Comparison of ENCODE assay signal across 8 cellular contexts in the genomic region with DNA sequence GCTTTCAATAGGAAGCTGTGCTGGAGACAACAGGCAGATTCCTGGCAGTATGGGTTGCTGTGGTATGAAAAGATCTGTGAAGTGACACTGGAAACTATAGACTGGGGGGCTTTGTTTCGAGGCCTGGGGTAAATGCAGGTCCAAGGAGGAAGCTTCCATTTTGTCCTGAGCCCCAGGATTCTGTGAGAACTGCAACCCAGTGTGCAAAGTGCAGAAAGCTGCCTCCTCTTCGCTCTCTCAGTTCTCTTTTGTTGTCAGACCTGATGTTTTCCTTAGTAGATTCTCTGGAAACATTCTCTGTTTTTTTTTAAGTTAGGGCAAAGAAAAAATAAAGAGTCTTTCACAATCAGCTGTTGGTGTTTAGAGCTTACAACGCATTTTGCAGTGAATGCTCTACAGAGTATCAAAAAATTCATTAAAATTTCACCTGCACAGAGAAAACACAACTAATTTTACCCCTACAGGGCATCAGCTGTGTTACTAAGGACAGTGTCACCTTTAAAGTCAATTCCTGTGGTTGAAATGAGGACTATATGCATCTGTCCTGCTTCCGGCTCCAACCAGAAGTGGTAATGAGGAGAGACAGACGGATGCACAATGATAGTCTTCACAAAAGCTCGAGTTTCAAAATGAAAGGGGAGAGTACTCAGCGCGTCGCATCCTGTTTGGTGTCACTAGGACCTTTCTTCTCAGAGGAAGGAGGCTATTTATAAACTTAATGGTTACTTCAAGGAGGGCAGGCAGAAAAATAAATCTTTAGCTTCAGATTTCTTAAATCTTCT.
DNase-seq lines count a peak whose midpoint lies in the region; ATAC-seq lines count a peak whose summit lies in the region.

No MANE protein-coding gene starts in this region.

- no peaks in the 10 kb centered on the region for H3K27me3 Mint-ChIP-seq in activated naive CD4-positive, alpha-beta T cell treated with anti-CD3 and anti-CD28 coated beads, Interleukin-2, amount 10 ng/mL, durations not matched to agents 7 days and 5 days

- H3K9me3 Mint-ChIP-seq in activated naive CD4-positive, alpha-beta T cell treated with anti-CD3 and anti-CD28 coated beads, Interleukin-2, amount 10 ng/mL, durations not matched to agents 7 days and 5 days, result no peaks in the 10 kb centered on the region

- H3K4me3 Mint-ChIP-seq in activated naive CD4-positive, alpha-beta T cell treated with anti-CD3 and anti-CD28 coated beads, Interleukin-2, amount 10 ng/mL, durations not matched to agents 7 days and 5 days, result peak overlapping the region; percentile 43

- CTCF ChIA-PET in activated naive CD4-positive, alpha-beta T cell treated with anti-CD3 and anti-CD28 coated beads, Interleukin-2, amount 10 ng/mL, durations not matched to agents 7 days and 5 days (lab: Charles Lee), result interaction anchor here (0.8 to 3.8 kb wide), 10 partner anchors 9 to 129 kb away, joined by 3 to 41 read pairs (median 4); no protein-coding TSS in a partner anchor

- H3K27ac Mint-ChIP-seq in activated naive CD4-positive, alpha-beta T cell treated with anti-CD3 and anti-CD28 coated beads, Interleukin-2, amount 10 ng/mL, durations not matched to agents 7 days and 5 days, result peak overlapping the region; percentile 94

- DNase-seq in NAMALWA (ENCODE audit: low spot score) (peak; percentile 46), pons (ENCODE audit: low spot score) (peak; percentile 83), NCI-H187 treated with DMSO at 0.1 percent for 48 hours (lab: John Stamatoyannopoulos, UW) (no peak), SW480 (ENCODE audit: low spot score) (no peak), left ventricle myocardium superior (no peak)
- DNase-seq in activated naive CD4-positive, alpha-beta T cell treated with anti-CD3 and anti-CD28 coated beads, Interleukin-2, amount 10 ng/mL, durations not matched to agents 7 days and 5 days, result peak; percentile 85

- H3K36me3 Mint-ChIP-seq in activated naive CD4-positive, alpha-beta T cell treated with anti-CD3 and anti-CD28 coated beads, Interleukin-2, amount 10 ng/mL, durations not matched to agents 7 days and 5 days, result peaks cover 10% of the 10 kb centered on the region

- H3K4me1 Mint-ChIP-seq in activated naive CD4-positive, alpha-beta T cell treated with anti-CD3 and anti-CD28 coated beads, Interleukin-2, amount 10 ng/mL, durations not matched to agents 7 days and 5 days, result peaks cover 74% of the 10 kb centered on the region

- intact Hi-C loops in left ventricle myocardium superior (cut with micrococcal nuclease), result no loop called here

- peak; percentile 94 for ATAC-seq in GM18511 (IDR thresholded peaks at IDR 0.05; ENCODE audit: unreplicated experiment)
- peak; percentile 98 for ATAC-seq in GM21737 (IDR thresholded peaks at IDR 0.05; ENCODE audit: unreplicated experiment)
- no peak for ATAC-seq in left ventricle myocardium superior

Comparison
In these comparisons a context has a peak if more than half of its experiments do, and no peak if none do; other contexts are left out.
1. DNase-seq: peak in NAMALWA (single experiment), activated naive CD4-positive, alpha-beta T cell treated with anti-CD3 and anti-CD28 coated beads, Interleukin-2, amount 10 ng/mL, durations not matched to agents 7 days and 5 days (single experiment) and pons (single experiment); none in NCI-H187 treated with DMSO at 0.1 percent for 48 hours (single experiment), SW480 (single experiment) and left ventricle myocardium superior (single experiment).